In the genomic region with DNA sequence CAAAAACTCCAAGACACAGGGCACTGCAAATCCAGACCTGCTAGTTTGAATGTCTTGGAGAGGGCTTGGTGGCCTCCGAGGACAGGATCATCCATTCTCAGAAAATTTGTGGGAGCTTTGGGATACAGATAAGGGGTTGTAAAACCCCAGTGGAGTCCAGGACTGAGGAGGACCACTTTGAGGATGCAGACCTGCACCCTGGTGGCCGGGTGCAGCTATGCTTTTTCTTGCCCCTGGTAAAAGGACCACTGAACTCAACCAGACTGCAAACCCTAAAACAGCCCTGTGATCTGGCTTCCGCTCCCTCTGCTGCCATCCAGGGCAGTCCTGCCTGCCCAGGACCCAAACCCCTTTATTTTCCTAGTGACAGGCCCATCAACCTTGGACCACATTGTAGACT, we compare ENCODE assay signal across 11 cellular contexts.
A peak's percentile ranks its signal among the peaks of the same experiment; 100 is the strongest.
DNase-seq lines count a peak whose midpoint lies in the region; ATAC-seq, FAIRE-seq and TF ChIP-seq lines count a peak whose summit lies in the region.
"Had no signal": no experiment of that assay in that cellular context is flagged by ENCODE, and none has a peak within 500 bp of the region (broad histone marks: within the 10 kb centered on the region; RNA-seq: fewer than 3 reads in every experiment).

No MANE protein-coding gene starts in this region.

- no peaks in the 10 kb centered on the region for H3K9me3 ChIP-seq in RWPE2 (ENCODE audit: severe bottlenecking)
- H3K9me3 ChIP-seq: HAP-1 had no signal

- no peak overlapping the region for H3K27ac ChIP-seq in RWPE2 (ENCODE audit: poor library complexity, severe bottlenecking)

- H3K36me3 ChIP-seq in RWPE2 (ENCODE audit: low read depth) = no peaks in the 10 kb centered on the region
- H3K36me3 ChIP-seq: HAP-1 had no signal

- no peak for DNase-seq in AG04449 (ENCODE audit: low read depth, low spot score)
- DNase-seq in GM12864 (ENCODE audit: low read depth) = no peak
- DNase-seq in RWPE2 (ENCODE audit: low spot score) = no peak
- DNase-seq in fibroblast of mammary gland (ENCODE audit: low read depth) = peak; percentile 8
- no peak for DNase-seq in superior temporal gyrus (ENCODE audit: extremely low spot score)
- DNase-seq in NCI-H345 treated with DMSO at 0.1 percent for 48 hours (lab: John Stamatoyannopoulos, UW; ENCODE audit: unreplicated experiment) = no peak
- no peak for DNase-seq in activated CD4-positive, alpha-beta T cell treated with anti-CD3 and anti-CD28 coated beads, Interleukin-2, amount 50 U/mL, for 1 hour
- DNase-seq in GM19239 (ENCODE audit: insufficient read length, low spot score) = no peak
- DNase-seq: activated T-cell treated with anti-CD3 and anti-CD28 coated beads, Interleukin-2, amount 50 U/mL, for 4 hours; CD8-positive, alpha-beta memory T cell had no signal

- peak; percentile 8 for TF ChIP-seq CTCF in AG04449 (IDR thresholded peaks at IDR 0.05; ENCODE audit: insufficient read depth, low read length, missing control alignments)
- peak; percentile 52 for TF ChIP-seq CTCF in GM12864 (IDR thresholded peaks at IDR 0.05; ENCODE audit: low read depth, low read length, missing control alignments)
- TF ChIP-seq CTCF in RWPE2 (IDR thresholded peaks at IDR 0.05; ENCODE audit: poor library complexity, severe bottlenecking) = peak; percentile 44
- TF ChIP-seq CTCF in fibroblast of mammary gland (conservative IDR thresholded peaks at IDR 0.05; ENCODE audit: control insufficient read depth, insufficient read depth, low read depth, low read length) = peak; percentile 39

- peak; percentile 61; the same call in 1 of the 3 replicates for ATAC-seq in RWPE2 (ENCODE audit: low read depth)
- ATAC-seq: activated T-cell treated with anti-CD3 and anti-CD28 coated beads, Interleukin-2, amount 50 U/mL, for 4 hours had no signal

- POLR2A ChIA-PET in AG04449 (lab: Yijun Ruan, JAX) = no interaction called here

- no peak overlapping the region for H3K4me3 ChIP-seq in AG04449 (ENCODE audit: low read depth, low read length)
- no peak overlapping the region for H3K4me3 ChIP-seq in GM12864 (ENCODE audit: low read depth, low read length)
- no peak overlapping the region for H3K4me3 ChIP-seq in RWPE2 (ENCODE audit: severe bottlenecking)
- H3K4me3 ChIP-seq in fibroblast of mammary gland (ENCODE audit: control insufficient read depth, low read depth, low read length) = no peak overlapping the region
- H3K4me3 ChIP-seq: HAP-1 had no signal

- no peaks in the 10 kb centered on the region for H3K4me1 ChIP-seq in RWPE2 (ENCODE audit: insufficient read depth, poor library complexity, severe bottlenecking)
- H3K4me1 ChIP-seq: HAP-1 had no signal

- no peak for FAIRE-seq in GM19239 (lab: Jason Lieb, UNC)

- H3K27me3 ChIP-seq in RWPE2 (ENCODE audit: insufficient read depth, poor library complexity, severe bottlenecking) = no peaks in the 10 kb centered on the region

- CTCF ChIA-PET in AG04449 (lab: Yijun Ruan, JAX) = interaction anchor here (1.0 to 3.8 kb wide), 4 partner anchors 9 to 518 kb away, joined by 4 to 17 read pairs (median 12); no protein-coding TSS in a partner anchor
